In genomic region chr3:195179782-195180489, GRCh38 we compare ENCODE assay signal across 16 cellular contexts.
A peak's percentile ranks its signal among the peaks of the same experiment; 100 is the strongest.
DNase-seq lines count a peak whose midpoint lies in the region; ATAC-seq, FAIRE-seq and TF ChIP-seq lines count a peak whose summit lies in the region.
"Had no signal": no experiment of that assay in that cellular context is flagged by ENCODE, and none has a peak within 500 bp of the region (broad histone marks: within the 10 kb centered on the region; RNA-seq: fewer than 3 reads in every experiment).

No MANE protein-coding gene starts in this region.

- H3K36me3 ChIP-seq in endothelial cell of umbilical vein (ENCODE audit: control insufficient read depth in 2 of 2, extremely low read depth in 1 of 2, insufficient read depth in 2 of 2, low read length in 2 of 2), result peaks cover 0 to 4% of the 10 kb centered on the region in 2 experiments
- no peaks in the 10 kb centered on the region for H3K36me3 ChIP-seq in mesendoderm (ENCODE audit: control insufficient read depth, insufficient read depth, low read length)
- H3K36me3 ChIP-seq in transverse colon, result no peaks in the 10 kb centered on the region
- no peaks in the 10 kb centered on the region for H3K36me3 ChIP-seq in pancreas
- H3K36me3 ChIP-seq: brain microvascular endothelial cell had no signal

- H2BK15ac ChIP-seq in mesendoderm (replicated peaks; ENCODE audit: low read depth), result no peak overlapping the region

- TF ChIP-seq POLR2A in endothelial cell of umbilical vein (IDR thresholded peaks at IDR 0.05; ENCODE audit: low read depth, low read length), result no peak
- TF ChIP-seq POLR2A in transverse colon (IDR thresholded peaks at IDR 0.05), result no peak

- no peak overlapping the region for H2BK120ac ChIP-seq in mesendoderm (ENCODE audit: low read depth, low read length)

- H3K9ac ChIP-seq in endothelial cell of umbilical vein (replicated peaks; ENCODE audit: extremely low read depth, insufficient read depth, low read length) (peak overlapping the region; percentile 33), mesendoderm (ENCODE audit: low read length) (no peak overlapping the region)

- no peak overlapping the region for H3K4ac ChIP-seq in mesendoderm (ENCODE audit: low read depth, low read length)

- H3K4me3 ChIP-seq in endothelial cell of umbilical vein (replicated peaks in 1 of 3; ENCODE audit: insufficient read depth in 1 of 3, low read depth in 1 of 3, low read length in 3 of 3), result no peak overlapping the region
- no peak overlapping the region for H3K4me3 ChIP-seq in mesendoderm (ENCODE audit: low read length)
- no peak overlapping the region for H3K4me3 ChIP-seq in transverse colon
- no peak overlapping the region for H3K4me3 ChIP-seq in pancreas

- dilution Hi-C loops in endothelial cell of umbilical vein (cut with MboI; ENCODE audit: extremely low pct_ligation_motif_present, low sequenced_read_pairs), result no loop called here

- DNase-seq in endothelial cell of umbilical vein (ENCODE audit: low read depth, low spot score) (no peak), mesendoderm (no peak), transverse colon (no peak), pancreas (no peak), hepatic stellate cell (ENCODE audit: low spot score) (no peak), left colon (no peak)
- DNase-seq: activated CD4-positive, alpha-beta T cell treated with anti-CD3 and anti-CD28 coated beads, Interleukin-2, amount 50 U/mL, for 1 hour; brain microvascular endothelial cell; GOT3; NCI-H1048; NCI-H226; stimulated activated naive CD8-positive, alpha-beta T cell treated with anti-CD3 and anti-CD28 coated beads, Interleukin-15, Interleukin-2, amounts not matched to agents 100 U/mL and 50 U/mL, for 24 hours; T-helper 17 cell had no signal

- H2BK5ac ChIP-seq in mesendoderm (ENCODE audit: low read length), result no peak overlapping the region

- H4K8ac ChIP-seq in mesendoderm (ENCODE audit: low read depth, low read length), result no peak overlapping the region

- no peaks in the 10 kb centered on the region for H3K27me3 ChIP-seq in endothelial cell of umbilical vein (ENCODE audit: control insufficient read depth in 2 of 2, insufficient read depth in 2 of 2, low read length in 2 of 2)
- no peaks in the 10 kb centered on the region for H3K27me3 ChIP-seq in mesendoderm (ENCODE audit: insufficient read depth, low read length, poor library complexity)
- H3K27me3 ChIP-seq in transverse colon, result no peaks in the 10 kb centered on the region
- H3K27me3 ChIP-seq in pancreas, result no peaks in the 10 kb centered on the region
- H3K27me3 ChIP-seq: brain microvascular endothelial cell had no signal

- BruUV-seq in endothelial cell of umbilical vein (replicated peaks; lab: Mats Ljungman, UMichigan), result no TSS peak

- in situ Hi-C loops in transverse colon (cut with MboI; ENCODE audit: low pct_ligation_motif_present in 1 of 4, low pct_unique_long_range_greater_than_20kb in 1 of 4, low sequenced_read_pairs in 3 of 4), result no loop called here

- H3K27ac ChIP-seq in endothelial cell of umbilical vein (ENCODE audit: insufficient read depth, low read depth, low read length) (peak overlapping the region; percentile 79), mesendoderm (ENCODE audit: low read depth, low read length) (no peak overlapping the region), transverse colon (peak overlapping the region; percentile 33 to 51 (median 42)), pancreas (no peak overlapping the region)
- H3K27ac ChIP-seq: brain microvascular endothelial cell had no signal

- no peaks in the 10 kb centered on the region for H4K20me1 ChIP-seq in endothelial cell of umbilical vein (replicated peaks; ENCODE audit: control insufficient read depth, extremely low read depth, insufficient read depth, low read length)

- WGBS in mesendoderm (ENCODE audit: extremely low coverage, insufficient coverage, low lambda C conversion rate), result no CpG with 5 or more reads among the region's 24 CpGs
- WGBS in transverse colon (ENCODE audit: low coverage in 1 of 2), 2 donors, result 75 to 89% methylated on average over 5 to 24 of the region's 24 CpGs
- 78 to 81% methylated on average over 24 of the region's 24 CpGs for WGBS in pancreas, 2 donors

- CTCF ChIA-PET in endothelial cell of umbilical vein (lab: Charles Lee), result interaction anchor here (0.9 to 2.3 kb wide), 4 partner anchors 15 to 73 kb away, joined by 3 to 8 read pairs (median 4); no protein-coding TSS in a partner anchor

- no peak overlapping the region for H3K4me2 ChIP-seq in endothelial cell of umbilical vein (ENCODE audit: insufficient read depth, low read length)
- no peak overlapping the region for H3K4me2 ChIP-seq in mesendoderm (ENCODE audit: low read length)

- POLR2A ChIA-PET in endothelial cell of umbilical vein (lab: Charles Lee), result interaction anchor here (0.7 to 1.8 kb wide), 2 partner anchors 18 to 546 kb away, joined by 4 to 6 read pairs; no protein-coding TSS in a partner anchor

- H2AK5ac ChIP-seq in mesendoderm (ENCODE audit: low read length), result no peak overlapping the region

- intact Hi-C loops in endothelial cell of umbilical vein (cut with micrococcal nuclease), result no loop called here
- intact Hi-C loops in transverse colon (cut with DNase I; ENCODE audit: low total_unique reads), result no loop called here
- intact Hi-C loops in pancreas (cut with DNase I), result no loop called here
- intact Hi-C loops in left colon (cut with DNase I, micrococcal nuclease), result no loop called here

- ATAC-seq in pancreas, result no peak
- no peak for ATAC-seq in GM21786 (IDR thresholded peaks at IDR 0.05; ENCODE audit: unreplicated experiment)
- ATAC-seq in left colon, result no peak
- ATAC-seq: stimulated activated naive CD8-positive, alpha-beta T cell treated with anti-CD3 and anti-CD28 coated beads, Interleukin-15, Interleukin-2, amounts not matched to agents 100 U/mL and 50 U/mL, for 24 hours; T-helper 17 cell had no signal

- H2AFZ ChIP-seq in endothelial cell of umbilical vein (ENCODE audit: low read depth, low read length), result peak overlapping the region; percentile 23

- H3K9me1 ChIP-seq in endothelial cell of umbilical vein (replicated peaks; ENCODE audit: control insufficient read depth, extremely low read depth, insufficient read depth, low read length), result no peaks in the 10 kb centered on the region

- TF ChIP-seq EP300 in transverse colon (IDR thresholded peaks at IDR 0.05; ENCODE audit: low read depth), result no peak

- peaks cover 63% of the 10 kb centered on the region for H3K4me1 ChIP-seq in endothelial cell of umbilical vein (ENCODE audit: control insufficient read depth, extremely low read depth, insufficient read depth, low read length)
- H3K4me1 ChIP-seq in mesendoderm (ENCODE audit: control insufficient read depth, low read depth, low read length), result peaks cover 6% of the 10 kb centered on the region
- H3K4me1 ChIP-seq in transverse colon, result peaks cover 4 to 27% (median 11%) of the 10 kb centered on the region in 4 donors
- H3K4me1 ChIP-seq in pancreas, result no peaks in the 10 kb centered on the region

- H4K5ac ChIP-seq in mesendoderm (ENCODE audit: low read length), result peak overlapping the region; percentile 12

- no peak overlapping the region for H3K23ac ChIP-seq in mesendoderm (ENCODE audit: low read length)

- FAIRE-seq in endothelial cell of umbilical vein (lab: Jason Lieb, UNC), result peak; percentile 48
- no peak for FAIRE-seq in pancreas (lab: Jason Lieb, UNC)
- FAIRE-seq: G401.6 had no signal

- TF ChIP-seq CTCF in endothelial cell of umbilical vein (IDR thresholded peaks at IDR 0.05; ENCODE audit: extremely low read depth in 1 of 2, insufficient read depth in 1 of 2, low read depth in 1 of 2, low read length in 2 of 2) (no peak), transverse colon (IDR thresholded peaks at IDR 0.05) (no peak), pancreas (IDR thresholded peaks at IDR 0.05) (no peak)

- H3K18ac ChIP-seq in mesendoderm (ENCODE audit: low read length), result no peak overlapping the region

- H3K56ac ChIP-seq in mesendoderm (ENCODE audit: low read length), result no peak overlapping the region

- H3K79me1 ChIP-seq in mesendoderm (ENCODE audit: low read length), result peaks cover 11% of the 10 kb centered on the region

- H3K79me2 ChIP-seq in endothelial cell of umbilical vein (ENCODE audit: control insufficient read depth, insufficient read depth, low read length) (peaks cover 2% of the 10 kb centered on the region), mesendoderm (ENCODE audit: control insufficient read depth, insufficient read depth, low read length) (peaks cover 2% of the 10 kb centered on the region)

- H3K9me3 ChIP-seq in endothelial cell of umbilical vein (replicated peaks; ENCODE audit: control insufficient read depth, insufficient read depth, low read length) (no peaks in the 10 kb centered on the region), transverse colon (no peaks in the 10 kb centered on the region), pancreas (no peaks in the 10 kb centered on the region)

TF ChIP-seq in PFSK-1, 5 proteins besides CTCF, POLR2A, EP300 and RAD21 (continues in another document):
- TF ChIP-seq FOXP2 (optimal IDR thresholded peaks at IDR 0.05; ENCODE audit: borderline replicate concordance, extremely low read depth, extremely low read length, insufficient read depth), result peak; percentile 33

TF ChIP-seq in endothelial cell of umbilical vein, 7 proteins besides CTCF, POLR2A, EP300 and RAD21:
- TF ChIP-seq MYC (IDR thresholded peaks at IDR 0.05; ENCODE audit: low read depth, low read length) (no peak), JUN (IDR thresholded peaks at IDR 0.05; ENCODE audit: borderline replicate concordance, insufficient read depth, insufficient read length, low read depth) (no peak), EZH2 (IDR thresholded peaks at IDR 0.05; ENCODE audit: borderline replicate concordance, low read depth, low read length, severe bottlenecking) (no peak), POLR2AphosphoS5 (IDR thresholded peaks at IDR 0.05; ENCODE audit: insufficient read depth, low read depth, low read length) (no peak), GATA2 (IDR thresholded peaks at IDR 0.05; ENCODE audit: insufficient read depth, insufficient read length, low read depth, low read length) (no peak), MAX (IDR thresholded peaks at IDR 0.05; ENCODE audit: insufficient read depth, insufficient read length) (no peak), FOS (IDR thresholded peaks at IDR 0.05; ENCODE audit: borderline replicate concordance, insufficient read depth, low read length) (no peak)
TF ChIP-seq in endothelial cell of umbilical vein: peak in this region for 0.

Comparison
In these comparisons a context has a peak if more than half of its experiments do, and no peak if none do; other contexts are left out.
1. H3K27ac ChIP-seq: peak in endothelial cell of umbilical vein (single experiment) and transverse colon (4 of 4); none in mesendoderm (single experiment) and pancreas (0 of 4).